In the genomic region with DNA sequence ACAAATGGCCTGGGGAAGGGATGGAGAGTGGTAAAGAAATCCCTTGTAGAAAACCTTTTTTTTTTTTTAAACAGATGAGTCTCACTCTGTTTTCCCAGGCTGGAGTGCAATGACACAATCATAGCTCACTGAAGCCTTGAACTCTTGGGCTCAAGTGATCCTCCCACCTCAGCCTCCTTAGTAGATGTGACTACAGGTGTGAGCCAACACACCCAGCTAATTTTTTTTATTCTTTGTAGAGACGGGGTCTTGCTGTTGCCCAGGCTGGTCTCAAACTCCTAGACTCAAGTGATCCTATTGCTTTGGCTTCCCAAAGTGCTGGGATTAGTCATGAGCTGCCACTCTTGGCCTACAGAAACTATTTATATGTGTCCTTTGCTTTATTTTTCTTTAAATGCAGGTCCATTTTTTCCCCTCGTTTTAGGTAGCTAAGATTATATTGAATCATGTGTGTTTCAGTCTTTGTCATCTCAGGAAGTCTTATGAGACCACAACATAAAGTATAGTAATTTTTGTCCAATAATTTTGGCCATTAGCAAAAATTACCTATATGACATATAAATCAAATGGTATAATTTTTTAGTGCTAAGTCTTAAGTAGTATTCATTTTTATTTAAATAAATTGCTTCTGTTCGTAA, we compare ENCODE assay signal across 11 cellular contexts. TPM values are rescaled to one million over a fixed set of nuclear protein-coding genes. Genes with fewer than 3 reads are reported as not detected.
DNase-seq lines count a peak whose midpoint lies in the region; ATAC-seq and FAIRE-seq lines count a peak whose summit lies in the region.
"Had no signal": no experiment of that assay in that cellular context is flagged by ENCODE, and none has a peak within 500 bp of the region (broad histone marks: within the 10 kb centered on the region; RNA-seq: fewer than 3 reads in every experiment).

No MANE protein-coding gene starts in this region.

- peak overlapping the region; percentile 75 for H3K27ac Mint-ChIP-seq in activated naive CD8-positive, alpha-beta T cell treated with anti-CD3 and anti-CD28 coated beads, Interleukin-2, amount 10 ng/mL, durations not matched to agents 7 days and 5 days

- no peaks in the 10 kb centered on the region for H3K9me3 ChIP-seq in mucosa of rectum (ENCODE audit: control insufficient read depth in 2 of 2, low read length in 2 of 2)

- no peak for DNase-seq in GM18507 (ENCODE audit: extremely low spot score, insufficient read length, low read depth)
- DNase-seq in activated naive CD8-positive, alpha-beta T cell treated with anti-CD3 and anti-CD28 coated beads, Interleukin-2, amount 10 ng/mL, durations not matched to agents 7 days and 5 days = no peak
- DNase-seq in substantia nigra (lab: John Stamatoyannopoulos, UW) = no peak
- DNase-seq: NCI-H226, SW 1271 had no signal

- H3K36me3 ChIP-seq in ACC112 (ENCODE audit: insufficient read depth, low read length) = no peaks in the 10 kb centered on the region
- no peaks in the 10 kb centered on the region for H3K36me3 ChIP-seq in mucosa of rectum (ENCODE audit: control insufficient read depth in 2 of 2, insufficient read depth in 2 of 2, low read length in 2 of 2)

- H3K27me3 ChIP-seq in ACC112 (ENCODE audit: insufficient read depth, low read length) (no peaks in the 10 kb centered on the region), mucosa of rectum (ENCODE audit: control insufficient read depth in 2 of 2, insufficient read depth in 2 of 2, low read length in 2 of 2) (no peaks in the 10 kb centered on the region)

- FAIRE-seq in GM18507 (lab: Jason Lieb, UNC) = peak; percentile 72
- FAIRE-seq: D721Med had no signal

- ATAC-seq in activated naive CD8-positive, alpha-beta T cell treated with anti-CD3 and anti-CD28 coated beads, Interleukin-2, amount 10 ng/mL, durations not matched to agents 7 days and 5 days (ENCODE audit: low read depth) = no peak
- ATAC-seq in HG03095 (IDR thresholded peaks at IDR 0.05; ENCODE audit: unreplicated experiment) = no peak
- no peak for ATAC-seq in GM18498 (IDR thresholded peaks at IDR 0.05; ENCODE audit: unreplicated experiment)
- no peak for ATAC-seq in HG03045 (IDR thresholded peaks at IDR 0.05; ENCODE audit: unreplicated experiment)

- no peaks in the 10 kb centered on the region for H3K9me3 Mint-ChIP-seq in activated naive CD8-positive, alpha-beta T cell treated with anti-CD3 and anti-CD28 coated beads, Interleukin-2, amount 10 ng/mL, durations not matched to agents 7 days and 5 days

- H3K4me1 ChIP-seq in ACC112 (ENCODE audit: control insufficient read depth, insufficient read depth, low read length, unreplicated experiment) = peaks cover 60% of the 10 kb centered on the region
- no peaks in the 10 kb centered on the region for H3K4me1 ChIP-seq in mucosa of rectum (ENCODE audit: control insufficient read depth in 2 of 2, insufficient read depth in 2 of 2, low read length in 2 of 2)

- H3K4me3 ChIP-seq in ACC112 (ENCODE audit: low read depth, low read length) (no peak overlapping the region), mucosa of rectum (ENCODE audit: low read length in 2 of 2) (no peak overlapping the region)

- no peak overlapping the region for H3K9ac ChIP-seq in mucosa of rectum (ENCODE audit: low read depth in 1 of 2, low read length in 2 of 2)

- H2AFZ ChIP-seq in ACC112 (ENCODE audit: low read length, unreplicated experiment) = no peak overlapping the region

- POLR2A ChIA-PET in activated naive CD8-positive, alpha-beta T cell treated with anti-CD3 and anti-CD28 coated beads, Interleukin-2, amount 10 ng/mL, durations not matched to agents 7 days and 5 days (lab: Charles Lee) = interaction anchor here (0.7 to 3.4 kb wide), 7 partner anchors 10 to 178 kb away, joined by 3 to 14 read pairs (median 4); partner anchors contain the start of genes LPAR6 and RCBTB2

- peaks cover 2% of the 10 kb centered on the region for H3K79me2 ChIP-seq in ACC112 (ENCODE audit: control insufficient read depth, insufficient read depth, low read length, unreplicated experiment)

- peaks cover 29% of the 10 kb centered on the region for H3K36me3 Mint-ChIP-seq in activated naive CD8-positive, alpha-beta T cell treated with anti-CD3 and anti-CD28 coated beads, Interleukin-2, amount 10 ng/mL, durations not matched to agents 7 days and 5 days

- H3K27ac ChIP-seq in ACC112 (ENCODE audit: low read depth, low read length) = peak overlapping the region; percentile 33
- H3K27ac ChIP-seq in mucosa of rectum (ENCODE audit: low read depth in 2 of 2, low read length in 2 of 2) = peak overlapping the region; percentile 32 to 48
- no peak overlapping the region for H3K27ac ChIP-seq in substantia nigra (ENCODE audit: low read depth, low read length, poor library complexity, severe bottlenecking)

- H3K4me1 Mint-ChIP-seq in activated naive CD8-positive, alpha-beta T cell treated with anti-CD3 and anti-CD28 coated beads, Interleukin-2, amount 10 ng/mL, durations not matched to agents 7 days and 5 days = peaks cover 41% of the 10 kb centered on the region

- no peaks in the 10 kb centered on the region for H3K27me3 Mint-ChIP-seq in activated naive CD8-positive, alpha-beta T cell treated with anti-CD3 and anti-CD28 coated beads, Interleukin-2, amount 10 ng/mL, durations not matched to agents 7 days and 5 days

- H3K4me3 Mint-ChIP-seq in activated naive CD8-positive, alpha-beta T cell treated with anti-CD3 and anti-CD28 coated beads, Interleukin-2, amount 10 ng/mL, durations not matched to agents 7 days and 5 days = peak overlapping the region; percentile 57

RNA-seq across cellular contexts. Expression of gene LPAR6, which starts 10.5 kb away (rescaled TPM):
- 10 to 100 TPM; 48.1 to 55.4 TPM for total RNA-seq in activated naive CD8-positive, alpha-beta T cell treated with anti-CD3 and anti-CD28 coated beads, Interleukin-2, amount 10 ng/mL, durations not matched to agents 7 days and 5 days
